In genomic region chr1:172567720-172568119, GRCh38 we compare ENCODE assay signal across 29 cellular contexts.
"Had no signal": no experiment of that assay in that cellular context is flagged by ENCODE, and none has a peak within 500 bp of the region (broad histone marks: within the 10 kb centered on the region; RNA-seq: fewer than 3 reads in every experiment).

No MANE protein-coding gene starts in this region.

- DNase-seq: naive thymus-derived CD4-positive, alpha-beta T cell; natural killer cell; occipital lobe; ovary; psoas muscle; right cardiac atrium; right lobe of liver; sigmoid colon; small intestine; stimulated activated CD4-positive, alpha-beta T cell treated with anti-CD3 and anti-CD28 coated beads, Interleukin-15, amount 100 ng/mL, for 24 hours; stimulated activated CD4-positive, alpha-beta T cell treated with anti-CD3 and anti-CD28 coated beads, Interleukin-2, amount 100 ng/mL, for 24 hours; stimulated activated CD4-positive, alpha-beta T cell treated with anti-CD3 and anti-CD28 coated beads, Interleukin-2, amount 100 ng/mL, for 48 hours; stimulated activated CD4-positive, alpha-beta T cell treated with anti-CD3 and anti-CD28 coated beads, Interleukin-4, amount 100 ng/mL, for 24 hours; stimulated activated naive CD4-positive, alpha-beta T cell; stimulated activated naive CD8-positive, alpha-beta T cell treated with anti-CD3 and anti-CD28 coated beads, Interleukin-15, amount 100 ng/mL, for 72 hours; stimulated activated naive CD8-positive, alpha-beta T cell treated with anti-CD3 and anti-CD28 coated beads, Interleukin-15, Interleukin-2, amounts not matched to agents 100 U/mL and 50 U/mL, for 24 hours; substantia nigra; testis; tibial artery; transverse colon; upper lobe of right lung had no signal

- FAIRE-seq: small intestine had no signal

- H3K27ac Mint-ChIP-seq: nephron; neural progenitor cell; progenitor cell of endocrine pancreas; stimulated activated memory B cell treated with anti-CD40 and anti-IgM and Interleukin-4, amounts not matched to agents 10 μg/mL and 1 μg/mL and 100 μg/mL, for 72 hours; stimulated activated naive CD8-positive, alpha-beta T cell treated with anti-CD3 and anti-CD28 coated beads, Interleukin-15, amount 100 ng/mL, for 72 hours; type B pancreatic cell had no signal

- H3K4me1 ChIP-seq: parathyroid adenoma, psoas muscle, right lobe of liver, sigmoid colon, suprapubic skin, testis, tibial artery, transverse colon, upper lobe of right lung, vagina had no signal

- H3K36me3 ChIP-seq: ovary had no signal

- ATAC-seq: naive thymus-derived CD4-positive, alpha-beta T cell; natural killer cell; psoas muscle; right cardiac atrium; right lobe of liver; stimulated activated memory B cell treated with anti-CD40 and anti-IgM and Interleukin-4, amounts not matched to agents 10 μg/mL and 1 μg/mL and 100 μg/mL, for 72 hours; stimulated activated naive CD8-positive, alpha-beta T cell treated with anti-CD3 and anti-CD28 coated beads, Interleukin-15, amount 100 ng/mL, for 72 hours; stimulated activated naive CD8-positive, alpha-beta T cell treated with anti-CD3 and anti-CD28 coated beads, Interleukin-15, Interleukin-2, amounts not matched to agents 100 U/mL and 50 U/mL, for 24 hours; upper lobe of right lung had no signal

- H3K4me3 ChIP-seq: neural progenitor cell, ovary, psoas muscle, right lobe of liver, sigmoid colon, suprapubic skin, testis, tibial artery, transverse colon, upper lobe of right lung, vagina had no signal

- H3K9me3 ChIP-seq: ovary, psoas muscle, right lobe of liver, sigmoid colon, suprapubic skin, testis, tibial artery, transverse colon, upper lobe of right lung, vagina had no signal

- H3K27ac ChIP-seq: neural progenitor cell, ovary, parathyroid adenoma, psoas muscle, right lobe of liver, sigmoid colon, suprapubic skin, testis, tibial artery, transverse colon, upper lobe of right lung, vagina had no signal

- H3K4me1 Mint-ChIP-seq: nephron had no signal

- H3K4me3 Mint-ChIP-seq: naive thymus-derived CD4-positive, alpha-beta T cell; natural killer cell; nephron; neural progenitor cell; stimulated activated memory B cell treated with anti-CD40 and anti-IgM and Interleukin-4, amounts not matched to agents 10 μg/mL and 1 μg/mL and 100 μg/mL, for 72 hours; stimulated activated naive CD8-positive, alpha-beta T cell treated with anti-CD3 and anti-CD28 coated beads, Interleukin-15, amount 100 ng/mL, for 72 hours; type B pancreatic cell had no signal

- H3K27me3 Mint-ChIP-seq: naive thymus-derived CD4-positive, alpha-beta T cell; progenitor cell of endocrine pancreas; stimulated activated memory B cell treated with anti-CD40 and anti-IgM and Interleukin-4, amounts not matched to agents 10 μg/mL and 1 μg/mL and 100 μg/mL, for 72 hours; stimulated activated naive CD8-positive, alpha-beta T cell treated with anti-CD3 and anti-CD28 coated beads, Interleukin-15, amount 100 ng/mL, for 72 hours; type B pancreatic cell had no signal
